ENCODE assay signal across 1 cellular context in genomic region chr6:39223535-39223934, GRCh38.
TF ChIP-seq lines count a peak whose summit lies in the region.

No MANE protein-coding gene starts in this region.

TF ChIP-seq in K562, 482 proteins besides CTCF, POLR2A, EP300 and RAD21 (continued from another document):
- TF ChIP-seq FUS (optimal IDR thresholded peaks at IDR 0.05; ENCODE audit: low read depth, low read length) (no peak), TRIM25 (IDR thresholded peaks at IDR 0.05; ENCODE audit: borderline replicate concordance) (no peak), NR2C2 (CRISPR knock-in tag; IDR thresholded peaks at IDR 0.05) (no peak), NR2C2 (tag; IDR thresholded peaks at IDR 0.05) (no peak), RBBP5 (IDR thresholded peaks at IDR 0.05; ENCODE audit: borderline replicate concordance, insufficient read depth, low read length, poor library complexity, severe bottlenecking) (peak; percentile 9), SRF (CRISPR knock-in tag; IDR thresholded peaks at IDR 0.05) (no peak), ZHX1 (conservative IDR thresholded peaks at IDR 0.05; ENCODE audit: low read length) (no peak), ZBTB49 (CRISPR knock-in tag; IDR thresholded peaks at IDR 0.05; ENCODE audit: borderline replicate concordance) (0 out of 2 replicates have a peak, but pooled peaks have one; percentile 49), ZNF41 (CRISPR knock-in tag; conservative IDR thresholded peaks at IDR 0.05) (no peak), NR4A1 (CRISPR knock-in tag; IDR thresholded peaks at IDR 0.05) (0 out of 2 replicates have a peak, but pooled peaks have one; percentile 50), NR4A1 (tag; IDR thresholded peaks at IDR 0.05) (no peak), PRDM10 (IDR thresholded peaks at IDR 0.05; ENCODE audit: partially characterized antibody) (no peak), ZNF449 (CRISPR knock-in tag; IDR thresholded peaks at IDR 0.05) (no peak), NFIC (IDR thresholded peaks at IDR 0.05) (no peak)
